ENCODE assay signal across 17 cellular contexts in the genomic region with DNA sequence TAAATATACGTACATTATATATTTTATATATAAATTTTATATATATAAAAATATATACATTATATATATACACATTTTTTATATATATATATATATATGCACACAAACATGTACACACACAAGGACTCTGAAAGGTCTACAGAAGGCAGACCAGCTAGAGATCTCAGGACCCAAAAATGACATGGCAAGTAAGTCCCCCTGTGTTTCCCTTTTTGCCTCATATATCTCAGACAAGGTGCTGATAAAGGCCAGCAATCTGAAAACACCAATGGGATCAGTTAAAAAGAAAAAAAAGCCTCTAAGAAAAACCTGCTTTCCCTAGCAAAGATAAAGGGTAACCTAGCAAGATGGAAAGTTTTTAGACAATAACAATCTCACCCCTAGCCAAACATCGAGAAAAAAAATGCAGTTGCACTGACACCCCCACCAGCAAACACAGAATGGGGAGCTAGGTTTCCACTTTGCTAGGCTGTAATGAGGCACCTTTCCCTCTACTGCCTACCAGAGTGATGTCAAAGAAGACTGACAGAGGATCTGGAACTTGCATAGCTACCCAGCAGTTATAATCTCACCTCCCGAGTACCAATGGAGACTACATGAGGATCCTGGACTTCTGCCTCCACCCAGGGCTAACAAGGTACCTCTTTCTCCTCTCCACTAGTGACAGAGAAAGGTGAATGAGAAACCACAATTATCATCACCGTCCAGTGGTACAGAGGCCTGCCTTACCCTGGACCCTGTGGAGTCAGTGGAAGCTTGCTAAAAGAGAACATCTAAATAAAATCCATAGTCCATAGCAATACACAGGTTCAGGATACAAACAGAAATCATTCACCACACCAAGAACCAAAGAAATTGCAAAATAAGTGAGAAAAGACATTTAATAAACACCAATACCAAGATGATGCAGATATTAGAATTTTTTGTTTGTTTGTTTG.
A peak's percentile ranks its signal among the peaks of the same experiment; 100 is the strongest.
DNase-seq lines count a peak whose midpoint lies in the region; ATAC-seq and TF ChIP-seq lines count a peak whose summit lies in the region.
"Had no signal": no experiment of that assay in that cellular context is flagged by ENCODE, and none has a peak within 500 bp of the region (broad histone marks: within the 10 kb centered on the region; RNA-seq: fewer than 3 reads in every experiment).

No MANE protein-coding gene starts in this region.

- peaks cover 3% of the 10 kb centered on the region for H3K36me3 Mint-ChIP-seq in activated naive CD8-positive, alpha-beta T cell treated with anti-CD3 and anti-CD28 coated beads, Interleukin-2, amount 10 ng/mL, durations not matched to agents 7 days and 5 days
- no peaks in the 10 kb centered on the region for H3K36me3 Mint-ChIP-seq in activated naive CD8-positive, alpha-beta T cell treated with anti-CD3 and anti-CD28 coated beads for 36 hours
- H3K36me3 Mint-ChIP-seq in activated B cell treated with CpG ODN at 0.5 μM for 24 hours (ENCODE audit: low read depth) (no peaks in the 10 kb centered on the region), memory B cell (peaks cover 5% of the 10 kb centered on the region)

- DNase-seq in activated naive CD8-positive, alpha-beta T cell treated with anti-CD3 and anti-CD28 coated beads, Interleukin-2, amount 10 ng/mL, durations not matched to agents 7 days and 5 days = no peak
- DNase-seq in activated naive CD8-positive, alpha-beta T cell treated with anti-CD3 and anti-CD28 coated beads for 36 hours = no peak
- DNase-seq in activated B cell treated with CpG ODN at 0.5 μM for 24 hours (no peak), memory B cell (ENCODE audit: low spot score in 2 of 2) (no peak), kidney glomerular epithelial cell (lab: John Stamatoyannopoulos, UW) (no peak), brain microvascular endothelial cell (no peak)
- DNase-seq: activated T-cell treated with anti-CD3 and anti-CD28 coated beads, Interleukin-2, amount 50 U/mL, for 48 hours; DMS153; left cardiac atrium; natural killer cell; NCI-H1417; right lobe of liver; RPMI8226 had no signal

- no peak overlapping the region for H3K27ac ChIP-seq in brain microvascular endothelial cell
- H3K27ac ChIP-seq: coronary artery, right lobe of liver, SK-N-MC had no signal

- no peaks in the 10 kb centered on the region for H3K27me3 Mint-ChIP-seq in activated naive CD8-positive, alpha-beta T cell treated with anti-CD3 and anti-CD28 coated beads, Interleukin-2, amount 10 ng/mL, durations not matched to agents 7 days and 5 days
- no peaks in the 10 kb centered on the region for H3K27me3 Mint-ChIP-seq in activated naive CD8-positive, alpha-beta T cell treated with anti-CD3 and anti-CD28 coated beads for 36 hours
- H3K27me3 Mint-ChIP-seq in activated B cell treated with CpG ODN at 0.5 μM for 24 hours = no peaks in the 10 kb centered on the region
- H3K27me3 Mint-ChIP-seq in memory B cell = no peaks in the 10 kb centered on the region

- intact Hi-C loops in activated B cell treated with CpG ODN at 0.5 μM for 24 hours (cut with micrococcal nuclease) = no loop called here

- CTCF ChIA-PET in activated B cell treated with CpG ODN at 0.5 μM for 24 hours (lab: Charles Lee) = interaction anchor here (0.7 kb wide), 1 partner anchor 315 kb away, joined by 3 read pairs; no protein-coding TSS in a partner anchor

- no peak overlapping the region for H3K27ac Mint-ChIP-seq in activated naive CD8-positive, alpha-beta T cell treated with anti-CD3 and anti-CD28 coated beads, Interleukin-2, amount 10 ng/mL, durations not matched to agents 7 days and 5 days
- H3K27ac Mint-ChIP-seq in activated naive CD8-positive, alpha-beta T cell treated with anti-CD3 and anti-CD28 coated beads for 36 hours = no peak overlapping the region
- no peak overlapping the region for H3K27ac Mint-ChIP-seq in activated B cell treated with CpG ODN at 0.5 μM for 24 hours
- no peak overlapping the region for H3K27ac Mint-ChIP-seq in memory B cell
- H3K27ac Mint-ChIP-seq: natural killer cell had no signal

- no peak overlapping the region for H3K4me3 ChIP-seq in brain microvascular endothelial cell (ENCODE audit: low read depth, low read length)
- H3K4me3 ChIP-seq: coronary artery, right lobe of liver, SK-N-MC had no signal

- H3K27me3 ChIP-seq in brain microvascular endothelial cell (replicated peaks) = no peaks in the 10 kb centered on the region
- H3K27me3 ChIP-seq: right lobe of liver had no signal

- in situ Hi-C loops in brain microvascular endothelial cell (cut with HindIII; ENCODE audit: low pct_ligation_motif_present, low sequenced_read_pairs) = no loop called here

- no peaks in the 10 kb centered on the region for H3K36me3 ChIP-seq in brain microvascular endothelial cell (replicated peaks)
- H3K36me3 ChIP-seq: right lobe of liver had no signal

- peak; percentile 80 for ATAC-seq in activated naive CD8-positive, alpha-beta T cell treated with anti-CD3 and anti-CD28 coated beads, Interleukin-2, amount 10 ng/mL, durations not matched to agents 7 days and 5 days (ENCODE audit: low read depth)
- peak; percentile 61 for ATAC-seq in activated B cell treated with CpG ODN at 0.5 μM for 24 hours (ENCODE audit: low read depth)
- peak; percentile 65 for ATAC-seq in memory B cell (ENCODE audit: low read depth)
- no peak for ATAC-seq in HG02623 (IDR thresholded peaks at IDR 0.05; ENCODE audit: unreplicated experiment)
- ATAC-seq: left cardiac atrium had no signal

- TF ChIP-seq CTCF in activated B cell treated with CpG ODN at 0.5 μM for 24 hours (IDR thresholded peaks at IDR 0.05) (no peak), brain microvascular endothelial cell (IDR thresholded peaks at IDR 0.05; ENCODE audit: low read depth, low read length, missing control alignments) (no peak)

- peaks cover 33% of the 10 kb centered on the region for H3K9me3 Mint-ChIP-seq in activated naive CD8-positive, alpha-beta T cell treated with anti-CD3 and anti-CD28 coated beads, Interleukin-2, amount 10 ng/mL, durations not matched to agents 7 days and 5 days
- H3K9me3 Mint-ChIP-seq in activated naive CD8-positive, alpha-beta T cell treated with anti-CD3 and anti-CD28 coated beads for 36 hours = peaks cover 28% of the 10 kb centered on the region
- H3K9me3 Mint-ChIP-seq in activated B cell treated with CpG ODN at 0.5 μM for 24 hours = peaks cover 30% of the 10 kb centered on the region
- peaks cover 15% of the 10 kb centered on the region for H3K9me3 Mint-ChIP-seq in memory B cell

- POLR2A ChIA-PET in activated naive CD8-positive, alpha-beta T cell treated with anti-CD3 and anti-CD28 coated beads, Interleukin-2, amount 10 ng/mL, durations not matched to agents 7 days and 5 days (lab: Charles Lee) = interaction anchor here (0.7 kb wide), 1 partner anchor 640 kb away, joined by 5 read pairs; no protein-coding TSS in a partner anchor
- POLR2A ChIA-PET in activated B cell treated with CpG ODN at 0.5 μM for 24 hours (lab: Charles Lee) = no interaction called here

- H3K4me1 Mint-ChIP-seq in activated naive CD8-positive, alpha-beta T cell treated with anti-CD3 and anti-CD28 coated beads, Interleukin-2, amount 10 ng/mL, durations not matched to agents 7 days and 5 days = no peaks in the 10 kb centered on the region
- no peaks in the 10 kb centered on the region for H3K4me1 Mint-ChIP-seq in activated naive CD8-positive, alpha-beta T cell treated with anti-CD3 and anti-CD28 coated beads for 36 hours
- H3K4me1 Mint-ChIP-seq in activated B cell treated with CpG ODN at 0.5 μM for 24 hours = no peaks in the 10 kb centered on the region
- no peaks in the 10 kb centered on the region for H3K4me1 Mint-ChIP-seq in memory B cell
- H3K4me1 Mint-ChIP-seq: CD14-positive monocyte, natural killer cell had no signal

- no peak overlapping the region for H3K4me3 Mint-ChIP-seq in activated naive CD8-positive, alpha-beta T cell treated with anti-CD3 and anti-CD28 coated beads, Interleukin-2, amount 10 ng/mL, durations not matched to agents 7 days and 5 days
- H3K4me3 Mint-ChIP-seq in activated naive CD8-positive, alpha-beta T cell treated with anti-CD3 and anti-CD28 coated beads for 36 hours = no peak overlapping the region
- H3K4me3 Mint-ChIP-seq in activated B cell treated with CpG ODN at 0.5 μM for 24 hours (no peak overlapping the region), memory B cell (no peak overlapping the region)
- H3K4me3 Mint-ChIP-seq: CD14-positive monocyte, natural killer cell had no signal
